ENCODE assay signal across 1 cellular context in the genomic region with DNA sequence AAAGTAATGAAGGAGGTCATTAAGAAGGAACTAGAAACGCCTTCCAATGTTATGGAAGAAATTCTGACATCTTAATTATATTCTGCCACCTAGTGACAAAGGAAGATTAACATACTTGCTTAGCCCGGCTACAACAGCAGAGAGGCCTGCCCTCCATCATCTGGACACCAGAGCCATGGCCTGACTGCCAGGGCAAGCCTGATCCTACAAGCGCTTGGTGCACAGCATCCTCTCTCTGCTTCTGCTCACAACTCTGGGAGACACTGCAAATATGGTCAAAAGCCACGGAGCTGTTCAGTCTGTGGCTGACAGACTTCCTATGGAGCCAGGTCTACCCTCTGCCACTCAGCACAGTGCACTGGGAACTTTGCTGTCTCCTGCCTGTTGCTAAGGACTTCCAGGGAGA.
TF ChIP-seq lines count a peak whose summit lies in the region.

No MANE protein-coding gene starts in this region.

TF ChIP-seq in GM23338, 12 proteins besides CTCF, POLR2A, EP300 and RAD21 (continued from another document):
- TF ChIP-seq POLR2AphosphoS5 (IDR thresholded peaks at IDR 0.05; ENCODE audit: low read depth), result no peak
